ENCODE assay signal across 13 cellular contexts in genomic region chr7:1899201-1899600, GRCh38.
DNase-seq lines count a peak whose midpoint lies in the region; ATAC-seq and TF ChIP-seq lines count a peak whose summit lies in the region.
"Had no signal": no experiment of that assay in that cellular context is flagged by ENCODE, and none has a peak within 500 bp of the region (broad histone marks: within the 10 kb centered on the region; RNA-seq: fewer than 3 reads in every experiment).

No MANE protein-coding gene starts in this region.

- no peaks in the 10 kb centered on the region for H3K36me3 ChIP-seq in GM23338 (ENCODE audit: insufficient read depth)
- H3K36me3 ChIP-seq in body of pancreas (replicated peaks in 1 of 2; ENCODE audit: insufficient read depth in 1 of 2, low read depth in 2 of 2), result no peaks in the 10 kb centered on the region
- H3K36me3 ChIP-seq in testis (ENCODE audit: low read depth, missing control alignments), result no peaks in the 10 kb centered on the region
- H3K36me3 ChIP-seq in mesendoderm (ENCODE audit: control insufficient read depth, insufficient read depth, low read length), result no peaks in the 10 kb centered on the region

- no peaks in the 10 kb centered on the region for H3K9me2 ChIP-seq in GM23338 (ENCODE audit: insufficient read depth)

- no peak overlapping the region for H3K23ac ChIP-seq in mesendoderm (ENCODE audit: low read length)

- H3K9ac ChIP-seq in mesendoderm (ENCODE audit: low read length), result no peak overlapping the region

- H3K36me3 Mint-ChIP-seq in GM23338 (ENCODE audit: low read depth), result peaks cover 2% of the 10 kb centered on the region; the same call in 1 of the 3 replicates

- ATAC-seq in GM23338 (no peak), body of pancreas (peak; percentile 49)
- ATAC-seq: activated T-helper 17 cell treated with anti-CD3 and anti-CD28 coated beads, Interleukin-2, amount 50 U/mL, for 72 hours had no signal

- H3K4me3 ChIP-seq in GM23338, result no peak overlapping the region
- no peak overlapping the region for H3K4me3 ChIP-seq in body of pancreas
- no peak overlapping the region for H3K4me3 ChIP-seq in testis
- H3K4me3 ChIP-seq in mesendoderm (ENCODE audit: low read length), result no peak overlapping the region
- H3K4me3 ChIP-seq: dorsolateral prefrontal cortex had no signal

- no peaks in the 10 kb centered on the region for H3F3A ChIP-seq in GM23338 (replicated peaks; ENCODE audit: low read depth)

- no peak overlapping the region for H3K4ac ChIP-seq in mesendoderm (ENCODE audit: low read depth, low read length)

- intact Hi-C loops in body of pancreas (cut with DNase I) (no loop called here), testis (cut with DNase I; ENCODE audit: low total_unique reads) (no loop called here)

- no peak overlapping the region for H4K5ac ChIP-seq in mesendoderm (ENCODE audit: low read length)

- 77% methylated on average over 14 of the region's 14 CpGs; no CpG with 5 or more reads in 1 of the 2 donors for WGBS in body of pancreas, 2 donors
- 76 to 86% methylated on average over 5 to 14 of the region's 14 CpGs for WGBS in testis, 2 donors
- no CpG with 5 or more reads among the region's 14 CpGs for WGBS in mesendoderm (ENCODE audit: extremely low coverage, insufficient coverage, low lambda C conversion rate)

- no peaks in the 10 kb centered on the region for H3K4me1 ChIP-seq in GM23338 (ENCODE audit: insufficient read depth)
- no peaks in the 10 kb centered on the region for H3K4me1 ChIP-seq in body of pancreas
- H3K4me1 ChIP-seq in testis, result peaks cover 3% of the 10 kb centered on the region
- H3K4me1 ChIP-seq in mesendoderm (ENCODE audit: control insufficient read depth, low read depth, low read length), result no peaks in the 10 kb centered on the region

- no peak overlapping the region for H2AFZ ChIP-seq in GM23338

- H3K4me2 ChIP-seq in GM23338, result no peak overlapping the region
- no peak overlapping the region for H3K4me2 ChIP-seq in mesendoderm (ENCODE audit: low read length)

- no peak overlapping the region for H3K4me3 Mint-ChIP-seq in GM23338
- H3K4me3 Mint-ChIP-seq: activated T-helper 17 cell treated with anti-CD3 and anti-CD28 coated beads, Interleukin-2, amount 50 U/mL, for 72 hours; type B pancreatic cell had no signal

- H3K79me1 ChIP-seq in mesendoderm (ENCODE audit: low read length), result no peaks in the 10 kb centered on the region

- H3K27me3 ChIP-seq in GM23338 (ENCODE audit: insufficient read depth), result no peaks in the 10 kb centered on the region
- H3K27me3 ChIP-seq in body of pancreas, result no peaks in the 10 kb centered on the region
- H3K27me3 ChIP-seq in testis, result no peaks in the 10 kb centered on the region
- H3K27me3 ChIP-seq in mesendoderm (ENCODE audit: insufficient read depth, low read length, poor library complexity), result no peaks in the 10 kb centered on the region
- H3K27me3 ChIP-seq: dorsolateral prefrontal cortex, neutrophil had no signal

- H3K27ac Mint-ChIP-seq in GM23338, result peak overlapping the region; percentile 52; the same call in 1 of the 2 replicates
- H3K27ac Mint-ChIP-seq: activated T-helper 17 cell treated with anti-CD3 and anti-CD28 coated beads, Interleukin-2, amount 50 U/mL, for 72 hours; type B pancreatic cell had no signal

- H3K56ac ChIP-seq in mesendoderm (ENCODE audit: low read length), result no peak overlapping the region

- H3K18ac ChIP-seq in mesendoderm (ENCODE audit: low read length), result no peak overlapping the region

- H3K9me3 ChIP-seq in body of pancreas (no peaks in the 10 kb centered on the region), testis (no peaks in the 10 kb centered on the region)
- H3K9me3 ChIP-seq: neutrophil had no signal

- no peak overlapping the region for H2BK5ac ChIP-seq in mesendoderm (ENCODE audit: low read length)

- no peak overlapping the region for H4K8ac ChIP-seq in mesendoderm (ENCODE audit: low read depth, low read length)

- H4K20me1 ChIP-seq in GM23338 (replicated peaks; ENCODE audit: insufficient read depth), result no peaks in the 10 kb centered on the region

- DNase-seq in GM23338 (ENCODE audit: low spot score) (no peak), body of pancreas (peak in 1 of 4 donors; percentile 34), hypothalamus (lab: John Stamatoyannopoulos, UW) (peak in 32 of 51 donors; percentile 7 to 75 (median 39)), testis (peak; percentile 44), NCI-H1694 (lab: John Stamatoyannopoulos, UW) (no peak), mesendoderm (no peak)
- DNase-seq in activated effector memory CD4-positive, alpha-beta T cell treated with anti-CD3 and anti-CD28 coated beads, Interleukin-2, amount 50 U/mL, for 16 hours, result no peak
- DNase-seq: NCI-H1092 had no signal

- no peak for TF ChIP-seq POLR2A in body of pancreas (IDR thresholded peaks at IDR 0.05)
- no peak for TF ChIP-seq POLR2A in testis (IDR thresholded peaks at IDR 0.05)

- H2BK15ac ChIP-seq in mesendoderm (replicated peaks; ENCODE audit: low read depth), result no peak overlapping the region

- H3K9me3 Mint-ChIP-seq in GM23338, result no peaks in the 10 kb centered on the region
- H3K9me3 Mint-ChIP-seq: activated T-helper 17 cell treated with anti-CD3 and anti-CD28 coated beads, Interleukin-2, amount 50 U/mL, for 72 hours; type B pancreatic cell had no signal

- no peak overlapping the region for H2BK120ac ChIP-seq in mesendoderm (ENCODE audit: low read depth, low read length)

- no peaks in the 10 kb centered on the region for H3K79me2 ChIP-seq in GM23338 (replicated peaks; ENCODE audit: insufficient read depth)
- no peaks in the 10 kb centered on the region for H3K79me2 ChIP-seq in mesendoderm (ENCODE audit: control insufficient read depth, insufficient read depth, low read length)

- H3K27me3 Mint-ChIP-seq in GM23338 (ENCODE audit: insufficient read depth, low read depth, poor library complexity), result no peaks in the 10 kb centered on the region
- H3K27me3 Mint-ChIP-seq: activated T-helper 17 cell treated with anti-CD3 and anti-CD28 coated beads, Interleukin-2, amount 50 U/mL, for 72 hours; type B pancreatic cell had no signal

- H3K27ac ChIP-seq in GM23338 (ENCODE audit: low read depth) (no peak overlapping the region; the same call in 1 of the 2 replicates), body of pancreas (no peak overlapping the region), testis (no peak overlapping the region), mesendoderm (ENCODE audit: low read depth, low read length) (no peak overlapping the region)
- H3K27ac ChIP-seq: dorsolateral prefrontal cortex, HL-60, neutrophil had no signal

- TF ChIP-seq CTCF in GM23338 (conservative IDR thresholded peaks at IDR 0.05; ENCODE audit: low read depth in 2 of 2) (no peak), body of pancreas (IDR thresholded peaks at IDR 0.05) (no peak), testis (IDR thresholded peaks at IDR 0.05) (no peak)

- H2AK5ac ChIP-seq in mesendoderm (ENCODE audit: low read length), result no peak overlapping the region

- H3K4me1 Mint-ChIP-seq in GM23338, result no peaks in the 10 kb centered on the region; the same call in 1 of the 3 replicates
- H3K4me1 Mint-ChIP-seq: activated T-helper 17 cell treated with anti-CD3 and anti-CD28 coated beads, Interleukin-2, amount 50 U/mL, for 72 hours had no signal

TF ChIP-seq in GM23338, 12 proteins besides CTCF, POLR2A, EP300 and RAD21:
- TF ChIP-seq EZH2phosphoT487 (IDR thresholded peaks at IDR 0.05; ENCODE audit: unreplicated experiment), result no peak
- no peak for TF ChIP-seq ZNF114 (CRISPR knock-in tag; IDR thresholded peaks at IDR 0.05)
- no peak for TF ChIP-seq REST (IDR thresholded peaks at IDR 0.05; ENCODE audit: unreplicated experiment)
- no peak for TF ChIP-seq CREB1 (CRISPR knock-in tag; IDR thresholded peaks at IDR 0.05; ENCODE audit: low read depth)
- TF ChIP-seq POLR2AphosphoS5 (IDR thresholded peaks at IDR 0.05; ENCODE audit: low read depth), result no peak
- no peak for TF ChIP-seq ZNF331 (CRISPR knock-in tag; IDR thresholded peaks at IDR 0.05; ENCODE audit: low read depth)
- no peak for TF ChIP-seq NANOG (IDR thresholded peaks at IDR 0.05; ENCODE audit: borderline replicate concordance)

Comparison
In these comparisons a context has a peak if more than half of its experiments do, and no peak if none do; other contexts are left out.
1. DNase-seq: peak in hypothalamus (32 of 51) and testis (single experiment); none in GM23338 (single experiment), activated effector memory CD4-positive, alpha-beta T cell treated with anti-CD3 and anti-CD28 coated beads, Interleukin-2, amount 50 U/mL, for 16 hours (single experiment), NCI-H1694 (single experiment) and mesendoderm (single experiment).